Comparison of ENCODE assay signal across 9 cellular contexts in the genomic region with DNA sequence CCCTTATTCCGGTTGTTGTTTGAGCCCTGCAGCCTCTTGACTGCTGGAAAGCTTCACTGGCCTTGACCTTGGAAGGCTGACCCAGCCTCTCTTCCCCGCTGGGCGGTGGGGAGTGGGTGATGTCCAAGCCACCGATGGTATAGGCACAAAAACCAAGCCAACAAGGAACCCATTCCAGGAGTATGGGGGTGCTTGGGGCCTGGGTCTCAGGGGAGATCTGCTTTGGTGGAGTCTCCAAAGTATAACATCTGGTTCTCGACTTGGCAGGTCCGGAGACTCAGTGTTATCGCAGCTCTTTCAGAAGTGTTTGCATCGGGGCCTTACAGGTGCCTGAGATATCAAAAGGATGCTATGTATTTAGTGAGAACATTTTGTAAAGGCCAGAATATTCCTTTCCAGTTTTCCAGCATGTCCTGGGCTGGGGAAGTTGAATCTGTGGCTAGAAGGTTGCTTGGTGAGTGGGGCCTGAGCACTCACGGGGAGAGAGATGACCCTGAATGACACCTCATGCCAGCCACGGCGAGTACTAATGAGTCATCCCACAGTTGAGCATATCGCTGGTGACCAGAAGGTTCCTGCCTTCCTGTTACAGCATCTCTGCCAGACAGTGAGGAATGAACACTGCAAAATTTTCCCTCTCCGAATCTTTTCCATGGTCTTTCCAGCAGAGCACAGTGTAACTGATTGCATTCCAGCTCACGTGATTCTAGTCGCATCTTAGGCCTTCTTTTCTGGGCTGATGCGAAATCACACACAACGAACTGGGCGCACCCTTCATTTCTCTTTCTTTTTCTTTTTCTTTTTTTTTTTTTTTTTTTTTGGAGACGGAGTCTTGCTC.
A peak's percentile ranks its signal among the peaks of the same experiment; 100 is the strongest.
DNase-seq lines count a peak whose midpoint lies in the region; FAIRE-seq and TF ChIP-seq lines count a peak whose summit lies in the region.
"Had no signal": no experiment of that assay in that cellular context is flagged by ENCODE, and none has a peak within 500 bp of the region (broad histone marks: within the 10 kb centered on the region; RNA-seq: fewer than 3 reads in every experiment).

No MANE protein-coding gene starts in this region.

- peak overlapping the region; percentile 88 for H3K27ac ChIP-seq in endothelial cell of umbilical vein (ENCODE audit: insufficient read depth, low read depth, low read length)
- no peak overlapping the region for H3K27ac ChIP-seq in trophoblast cell (ENCODE audit: low read depth, low read length)
- H3K27ac ChIP-seq in MM.1S (ENCODE audit: low read length): no peak overlapping the region
- H3K27ac ChIP-seq in effector memory CD4-positive, alpha-beta T cell (ENCODE audit: insufficient read depth, low read length, poor library complexity, severe bottlenecking): no peak overlapping the region
- no peak overlapping the region for H3K27ac ChIP-seq in A673 (ENCODE audit: low read depth, low read length, poor library complexity, severe bottlenecking)

- no peak overlapping the region for H2BK5ac ChIP-seq in trophoblast cell (ENCODE audit: low read depth, low read length, poor library complexity)

- H3K9ac ChIP-seq in endothelial cell of umbilical vein (replicated peaks; ENCODE audit: extremely low read depth, insufficient read depth, low read length) (peak overlapping the region; percentile 37), trophoblast cell (ENCODE audit: low read length) (no peak overlapping the region), MM.1S (ENCODE audit: low read length) (no peak overlapping the region)

- H2AK5ac ChIP-seq in trophoblast cell (ENCODE audit: low read length): no peak overlapping the region

- dilution Hi-C loops in endothelial cell of umbilical vein (cut with MboI; ENCODE audit: extremely low pct_ligation_motif_present, low sequenced_read_pairs): no loop called here

- no peak overlapping the region for H2BK120ac ChIP-seq in trophoblast cell (ENCODE audit: insufficient read depth, low read length, poor library complexity)

- H3K23ac ChIP-seq in trophoblast cell (ENCODE audit: low read length): no peak overlapping the region

- H3K9me1 ChIP-seq in endothelial cell of umbilical vein (replicated peaks; ENCODE audit: control insufficient read depth, extremely low read depth, insufficient read depth, low read length): no peaks in the 10 kb centered on the region

- BruUV-seq in endothelial cell of umbilical vein (replicated peaks; lab: Mats Ljungman, UMichigan) (TSS peak; percentile 78), Caco-2 (replicated peaks; lab: Mats Ljungman, UMichigan) (no TSS peak), A673 (replicated peaks; lab: Mats Ljungman, UMichigan) (no TSS peak)

- CTCF ChIA-PET in endothelial cell of umbilical vein (lab: Charles Lee) (interaction anchor here (0.7 to 1.2 kb wide), 5 partner anchors 11 to 187 kb away, joined by 3 to 4 read pairs (median 3); no protein-coding TSS in a partner anchor), Caco-2 (lab: Charles Lee) (interaction anchor here (0.6 kb wide), 1 partner anchor 99 kb away, joined by 3 read pairs; no protein-coding TSS in a partner anchor), A673 (lab: Charles Lee) (no interaction called here)

- peak; percentile 86 for TF ChIP-seq POLR2A in endothelial cell of umbilical vein (IDR thresholded peaks at IDR 0.05; ENCODE audit: low read depth, low read length)

- intact Hi-C loops in endothelial cell of umbilical vein (cut with micrococcal nuclease): loop anchor here (1.0 to 5.0 kb wide), 10 partner anchors 14 to 247 kb away; partner anchors contain the start of gene ZDHHC14
- intact Hi-C loops in Caco-2 (cut with micrococcal nuclease; ENCODE audit: unreplicated experiment): no loop called here
- intact Hi-C loops in A673 (cut with micrococcal nuclease; ENCODE audit: unreplicated experiment): no loop called here

- no peaks in the 10 kb centered on the region for H3K36me3 ChIP-seq in endothelial cell of umbilical vein (ENCODE audit: control insufficient read depth in 2 of 2, extremely low read depth in 1 of 2, insufficient read depth in 2 of 2, low read length in 2 of 2)
- no peaks in the 10 kb centered on the region for H3K36me3 ChIP-seq in trophoblast cell (ENCODE audit: control insufficient read depth in 1 of 2, insufficient read depth in 2 of 2, low read length in 2 of 2)
- no peaks in the 10 kb centered on the region for H3K36me3 ChIP-seq in Caco-2 (ENCODE audit: control insufficient read depth, insufficient read depth, low read length)
- H3K36me3 ChIP-seq in MM.1S (replicated peaks; ENCODE audit: insufficient read depth, low read length): no peaks in the 10 kb centered on the region
- H3K36me3 ChIP-seq in effector memory CD4-positive, alpha-beta T cell (ENCODE audit: control insufficient read depth, insufficient read depth, low read length): no peaks in the 10 kb centered on the region
- no peaks in the 10 kb centered on the region for H3K36me3 ChIP-seq in A673 (ENCODE audit: insufficient read depth, low read length, poor library complexity, severe bottlenecking)

- H3K79me1 ChIP-seq in trophoblast cell (ENCODE audit: low read length): no peaks in the 10 kb centered on the region

- H4K12ac ChIP-seq in trophoblast cell (ENCODE audit: low read depth, low read length): no peak overlapping the region

- peaks cover 29% of the 10 kb centered on the region for H3K4me1 ChIP-seq in endothelial cell of umbilical vein (ENCODE audit: control insufficient read depth, extremely low read depth, insufficient read depth, low read length)
- H3K4me1 ChIP-seq in trophoblast cell (ENCODE audit: control insufficient read depth in 1 of 2, insufficient read depth in 2 of 2, low read length in 2 of 2): peaks cover 0 to 5% of the 10 kb centered on the region in 2 experiments
- H3K4me1 ChIP-seq in Caco-2: peaks cover 29% of the 10 kb centered on the region
- H3K4me1 ChIP-seq in MM.1S (ENCODE audit: low read length): no peaks in the 10 kb centered on the region
- H3K4me1 ChIP-seq in effector memory CD4-positive, alpha-beta T cell (ENCODE audit: control insufficient read depth, insufficient read depth, low read length, poor library complexity, severe bottlenecking): no peaks in the 10 kb centered on the region
- no peaks in the 10 kb centered on the region for H3K4me1 ChIP-seq in A673 (ENCODE audit: insufficient read depth, low read length, poor library complexity, severe bottlenecking)

- FAIRE-seq in endothelial cell of umbilical vein (lab: Jason Lieb, UNC): peak; percentile 100
- FAIRE-seq: frontal cortex had no signal

- H3K4me3 Mint-ChIP-seq in Caco-2 (ENCODE audit: unreplicated experiment): no peak overlapping the region

- H3K27ac Mint-ChIP-seq in Caco-2 (ENCODE audit: unreplicated experiment): no peak overlapping the region

- H3F3A ChIP-seq in MM.1S (ENCODE audit: insufficient read depth, low read length): no peaks in the 10 kb centered on the region

- no peaks in the 10 kb centered on the region for H3K27me3 Mint-ChIP-seq in Caco-2 (ENCODE audit: insufficient read depth, unreplicated experiment)

- H3K9me3 Mint-ChIP-seq in Caco-2 (ENCODE audit: unreplicated experiment): no peaks in the 10 kb centered on the region

- H3K4me3 ChIP-seq in endothelial cell of umbilical vein (replicated peaks in 1 of 3; ENCODE audit: insufficient read depth in 1 of 3, low read depth in 1 of 3, low read length in 3 of 3): no peak overlapping the region
- no peak overlapping the region for H3K4me3 ChIP-seq in trophoblast cell (ENCODE audit: low read depth, low read length)
- no peak overlapping the region for H3K4me3 ChIP-seq in Caco-2 (ENCODE audit: low read depth, low read length)
- no peak overlapping the region for H3K4me3 ChIP-seq in MM.1S (ENCODE audit: low read length)
- no peak overlapping the region for H3K4me3 ChIP-seq in effector memory CD4-positive, alpha-beta T cell (ENCODE audit: insufficient read depth, low read depth, low read length, poor library complexity, severe bottlenecking)
- H3K4me3 ChIP-seq in A673 (ENCODE audit: low read depth, low read length, poor library complexity, severe bottlenecking): no peak overlapping the region

- TF ChIP-seq CTCF in endothelial cell of umbilical vein (IDR thresholded peaks at IDR 0.05; ENCODE audit: extremely low read depth in 1 of 2, insufficient read depth in 1 of 2, low read depth in 1 of 2, low read length in 2 of 2): no peak
- TF ChIP-seq CTCF in Caco-2 (IDR thresholded peaks at IDR 0.05; ENCODE audit: insufficient read depth in 1 of 2, low read depth in 1 of 2, low read length in 1 of 2, severe bottlenecking in 1 of 2, unreplicated experiment in 1 of 2): no peak
- TF ChIP-seq CTCF in MM.1S (IDR thresholded peaks at IDR 0.05; ENCODE audit: low read length): no peak
- TF ChIP-seq CTCF in A673 (conservative IDR thresholded peaks at IDR 0.05; ENCODE audit: low read depth, low read length): no peak

- H4K8ac ChIP-seq in trophoblast cell (ENCODE audit: low read depth, low read length): no peak overlapping the region

- no peak overlapping the region for H4K91ac ChIP-seq in trophoblast cell (ENCODE audit: low read depth, low read length)

- H3K9me3 ChIP-seq in endothelial cell of umbilical vein (replicated peaks; ENCODE audit: control insufficient read depth, insufficient read depth, low read length) (no peaks in the 10 kb centered on the region), trophoblast cell (ENCODE audit: insufficient read depth, low read depth, low read length) (peaks cover 2% of the 10 kb centered on the region), Caco-2 (no peaks in the 10 kb centered on the region), MM.1S (replicated peaks; ENCODE audit: insufficient read depth, low read length) (no peaks in the 10 kb centered on the region), A673 (ENCODE audit: low read depth, low read length, poor library complexity, severe bottlenecking) (no peaks in the 10 kb centered on the region)
- H3K9me3 ChIP-seq in effector memory CD4-positive, alpha-beta T cell (ENCODE audit: control insufficient read depth, low read length): no peaks in the 10 kb centered on the region

- no peaks in the 10 kb centered on the region for H3K9me2 ChIP-seq in MM.1S (replicated peaks; ENCODE audit: insufficient read depth, low read length)

- no peak overlapping the region for H2AFZ ChIP-seq in endothelial cell of umbilical vein (ENCODE audit: low read depth, low read length)
- no peak overlapping the region for H2AFZ ChIP-seq in trophoblast cell (ENCODE audit: insufficient read depth, low read length, poor library complexity)
- no peak overlapping the region for H2AFZ ChIP-seq in MM.1S (ENCODE audit: low read length)

- H3K4me2 ChIP-seq in endothelial cell of umbilical vein (ENCODE audit: insufficient read depth, low read length): no peak overlapping the region
- no peak overlapping the region for H3K4me2 ChIP-seq in trophoblast cell (ENCODE audit: low read length)
- H3K4me2 ChIP-seq in MM.1S (ENCODE audit: low read depth, low read length): no peak overlapping the region

- POLR2A ChIA-PET in endothelial cell of umbilical vein (lab: Charles Lee): no interaction called here
- POLR2A ChIA-PET in Caco-2 (lab: Charles Lee): no interaction called here
- POLR2A ChIA-PET in A673 (lab: Charles Lee; ENCODE audit: low non-redundant PET): no interaction called here

- H3K79me2 ChIP-seq in endothelial cell of umbilical vein (ENCODE audit: control insufficient read depth, insufficient read depth, low read length) (no peaks in the 10 kb centered on the region), trophoblast cell (ENCODE audit: control insufficient read depth, insufficient read depth, low read length, poor library complexity) (no peaks in the 10 kb centered on the region), MM.1S (ENCODE audit: low read length) (no peaks in the 10 kb centered on the region)

- peaks cover 26% of the 10 kb centered on the region for H3K36me3 Mint-ChIP-seq in Caco-2 (ENCODE audit: insufficient read depth, unreplicated experiment)

- peak; percentile 49 for DNase-seq in GM04503 (ENCODE audit: low read depth)
- peak; percentile 11 for DNase-seq in NOMO-1 treated with DMSO at 0.1 percent for 48 hours (lab: John Stamatoyannopoulos, UW; ENCODE audit: unreplicated experiment)
- peak; percentile 99 for DNase-seq in endothelial cell of umbilical vein (ENCODE audit: low read depth, low spot score)
- DNase-seq in trophoblast cell: peak; percentile 17 to 54
- no peak for DNase-seq in Caco-2
- no peak for DNase-seq in MM.1S
- DNase-seq in effector memory CD4-positive, alpha-beta T cell: no peak
- no peak for DNase-seq in A673 (ENCODE audit: low spot score)

- H3K18ac ChIP-seq in trophoblast cell (ENCODE audit: low read length): no peak overlapping the region

- H3K4me1 Mint-ChIP-seq in Caco-2 (ENCODE audit: low read depth, unreplicated experiment): peaks cover 26% of the 10 kb centered on the region

- no peak overlapping the region for H3K14ac ChIP-seq in trophoblast cell (ENCODE audit: low read length)

- no CpG with 5 or more reads among the region's 19 CpGs for WGBS in trophoblast cell (ENCODE audit: extremely low coverage, insufficient coverage, insufficient read length)

- H3K27me3 ChIP-seq in endothelial cell of umbilical vein (ENCODE audit: control insufficient read depth in 2 of 2, insufficient read depth in 2 of 2, low read length in 2 of 2) (no peaks in the 10 kb centered on the region), trophoblast cell (ENCODE audit: insufficient read depth, low read length) (no peaks in the 10 kb centered on the region), Caco-2 (replicated peaks; ENCODE audit: control insufficient read depth, insufficient read depth, low read length) (no peaks in the 10 kb centered on the region), MM.1S (replicated peaks; ENCODE audit: insufficient read depth, low read length) (no peaks in the 10 kb centered on the region), A673 (replicated peaks; ENCODE audit: insufficient read depth, low read depth, low read length, poor library complexity) (no peaks in the 10 kb centered on the region)
- H3K27me3 ChIP-seq in effector memory CD4-positive, alpha-beta T cell (replicated peaks; ENCODE audit: control insufficient read depth, insufficient read depth, low read length, poor library complexity, severe bottlenecking): no peaks in the 10 kb centered on the region

- no peak overlapping the region for H2BK12ac ChIP-seq in trophoblast cell (ENCODE audit: low read length)

- H4K20me1 ChIP-seq in endothelial cell of umbilical vein (replicated peaks; ENCODE audit: control insufficient read depth, extremely low read depth, insufficient read depth, low read length) (no peaks in the 10 kb centered on the region), MM.1S (ENCODE audit: insufficient read depth, low read length) (no peaks in the 10 kb centered on the region)

- H3K4ac ChIP-seq in trophoblast cell (ENCODE audit: low read depth, low read length): no peak overlapping the region

Comparison
In these comparisons a context has a peak if more than half of its experiments do, and no peak if none do; other contexts are left out.
1. DNase-seq: peak in GM04503 (single experiment), NOMO-1 treated with DMSO at 0.1 percent for 48 hours (single experiment), endothelial cell of umbilical vein (single experiment) and trophoblast cell (2 of 2); none in Caco-2 (0 of 2), MM.1S (single experiment), effector memory CD4-positive, alpha-beta T cell (0 of 3) and A673 (single experiment).